Comparison of ENCODE assay signal across 22 cellular contexts in genomic region chr3:159776779-159777178, GRCh38.
A peak's percentile ranks its signal among the peaks of the same experiment; 100 is the strongest.
DNase-seq lines count a peak whose midpoint lies in the region; ATAC-seq and TF ChIP-seq lines count a peak whose summit lies in the region.
"Had no signal": no experiment of that assay in that cellular context is flagged by ENCODE, and none has a peak within 500 bp of the region (broad histone marks: within the 10 kb centered on the region; RNA-seq: fewer than 3 reads in every experiment).

No MANE protein-coding gene starts in this region.

- peak; percentile 83 for ATAC-seq in left ventricle myocardium superior
- ATAC-seq in gastrocnemius medialis: no peak
- no peak for ATAC-seq in aorta (ENCODE audit: low FRiP score)
- ATAC-seq in T-cell (replicated peaks in 1 of 4): no peak
- ATAC-seq: activated T-cell treated with anti-CD3 and anti-CD28 coated beads, Interleukin-2, amount 50 U/mL, for 4 hours; stimulated activated naive CD8-positive, alpha-beta T cell treated with anti-CD3 and anti-CD28 coated beads, Interleukin-15, Interleukin-2, amounts not matched to agents 100 U/mL and 50 U/mL, for 24 hours had no signal

- no peak overlapping the region for H3K4me3 Mint-ChIP-seq in T-cell
- H3K4me3 Mint-ChIP-seq: activated naive CD8-positive, alpha-beta T cell treated with anti-CD3 and anti-CD28 coated beads for 36 hours; activated T-cell treated with anti-CD3 and anti-CD28 coated beads, Interleukin-2, amount 50 U/mL, for 4 hours; memory B cell; neural crest cell had no signal

- POLR2A ChIA-PET in T-cell (lab: Charles Lee): no interaction called here

- peaks cover 10% of the 10 kb centered on the region in 2 donors for H3K27me3 Mint-ChIP-seq in T-cell

- in situ Hi-C loops in gastrocnemius medialis (cut with MboI; ENCODE audit: low sequenced_read_pairs in 4 of 4): no loop called here

- CTCF ChIA-PET in T-cell (lab: Charles Lee): no interaction called here

- no peak for TF ChIP-seq POLR2A in gastrocnemius medialis (IDR thresholded peaks at IDR 0.05)

- no peak overlapping the region for H3K27ac Mint-ChIP-seq in T-cell
- H3K27ac Mint-ChIP-seq: activated naive CD8-positive, alpha-beta T cell treated with anti-CD3 and anti-CD28 coated beads for 36 hours; memory B cell had no signal

- H3K4me1 Mint-ChIP-seq in T-cell: no peaks in the 10 kb centered on the region
- H3K4me1 Mint-ChIP-seq: activated naive CD8-positive, alpha-beta T cell treated with anti-CD3 and anti-CD28 coated beads for 36 hours; memory B cell had no signal

- DNase-seq in coronary artery (ENCODE audit: low spot score) (no peak), left ventricle myocardium superior (peak; percentile 59), gastrocnemius medialis (no peak), aorta (no peak), T-cell (no peak), activated T-cell treated with anti-CD3 and anti-CD28 coated beads for 4 hours (no peak), AG08396 (ENCODE audit: low spot score) (no peak)
- DNase-seq: activated CD4-positive, alpha-beta T cell treated with anti-CD3 and anti-CD28 coated beads, Interleukin-2, amount 50 U/mL, for 48 hours; activated naive CD8-positive, alpha-beta T cell treated with anti-CD3 and anti-CD28 coated beads for 36 hours; activated T-cell treated with anti-CD3 and anti-CD28 coated beads, Interleukin-2, amount 50 U/mL, for 4 hours; BE2C; Caco-2; effector memory CD4-positive, alpha-beta T cell; EL; hippocampal formation; islet precursor cell; NCI-H2029; NCI-H524; SHP77; stimulated activated naive CD8-positive, alpha-beta T cell treated with anti-CD3 and anti-CD28 coated beads, Interleukin-15, Interleukin-2, amounts not matched to agents 100 U/mL and 50 U/mL, for 24 hours had no signal

- no peak for TF ChIP-seq CTCF in coronary artery (IDR thresholded peaks at IDR 0.05)
- no peak for TF ChIP-seq CTCF in gastrocnemius medialis (IDR thresholded peaks at IDR 0.05 in 4 of 5, conservative IDR thresholded peaks at IDR 0.05 in 1 of 5)

- no peaks in the 10 kb centered on the region for H3K27me3 ChIP-seq in gastrocnemius medialis
- H3K27me3 ChIP-seq in aorta (ENCODE audit: control insufficient read depth in 1 of 2, insufficient read depth in 2 of 2, low read length in 1 of 2): no peaks in the 10 kb centered on the region
- H3K27me3 ChIP-seq: BE2C had no signal

- H3K4me1 ChIP-seq in gastrocnemius medialis: peaks cover 6 to 7% of the 10 kb centered on the region in 2 donors
- peaks cover 3 to 10% of the 10 kb centered on the region in 2 donors for H3K4me1 ChIP-seq in aorta (ENCODE audit: control insufficient read depth in 1 of 2, insufficient read depth in 2 of 2, low read length in 2 of 2)

- WGBS in aorta, 2 donors: 30 to 34% methylated on average over 4 of the region's 4 CpGs

- H3K27ac ChIP-seq in coronary artery (peak overlapping the region; percentile 76 to 85), gastrocnemius medialis (peak overlapping the region; percentile 58 to 69 (median 67)), aorta (ENCODE audit: low read depth in 1 of 2, low read length in 2 of 2) (peak overlapping the region; percentile 90 to 94)

- H3K36me3 Mint-ChIP-seq in T-cell: no peaks in the 10 kb centered on the region
- H3K36me3 Mint-ChIP-seq: activated naive CD8-positive, alpha-beta T cell treated with anti-CD3 and anti-CD28 coated beads for 36 hours; memory B cell had no signal

- intact Hi-C loops in left ventricle myocardium superior (cut with micrococcal nuclease) (no loop called here), gastrocnemius medialis (cut with DNase I; ENCODE audit: low total_unique reads) (no loop called here), aorta (cut with DNase I) (no loop called here)

- peak overlapping the region; percentile 0 for H3K4me3 ChIP-seq in coronary artery
- no peak overlapping the region for H3K4me3 ChIP-seq in gastrocnemius medialis
- H3K4me3 ChIP-seq in aorta (ENCODE audit: low read length in 2 of 2): no peak overlapping the region

- no peaks in the 10 kb centered on the region for H3K9me3 ChIP-seq in gastrocnemius medialis
- no peaks in the 10 kb centered on the region for H3K9me3 ChIP-seq in aorta (ENCODE audit: control insufficient read depth, low read length)
- H3K9me3 ChIP-seq: BE2C, Caco-2 had no signal

- H3K36me3 ChIP-seq in gastrocnemius medialis (no peaks in the 10 kb centered on the region), aorta (ENCODE audit: control insufficient read depth in 1 of 2, insufficient read depth in 2 of 2, low read length in 1 of 2) (no peaks in the 10 kb centered on the region)
- H3K36me3 ChIP-seq: BE2C had no signal

- no peaks in the 10 kb centered on the region for H3K9me3 Mint-ChIP-seq in T-cell
- H3K9me3 Mint-ChIP-seq: activated naive CD8-positive, alpha-beta T cell treated with anti-CD3 and anti-CD28 coated beads for 36 hours; activated T-cell treated with anti-CD3 and anti-CD28 coated beads, Interleukin-2, amount 50 U/mL, for 4 hours; memory B cell; neural crest cell had no signal
